In genomic region chr22:35313311-35314121, GRCh38 we compare ENCODE assay signal across 8 cellular contexts. TPM values are rescaled to one million over a fixed set of nuclear protein-coding genes. Genes with fewer than 3 reads are reported as not detected.
DNase-seq lines count a peak whose midpoint lies in the region; ATAC-seq and TF ChIP-seq lines count a peak whose summit lies in the region.

No MANE protein-coding gene starts in this region.

- TF ChIP-seq CTCF in hepatocyte (IDR thresholded peaks at IDR 0.05; ENCODE audit: poor library complexity) (no peak), transverse colon (IDR thresholded peaks at IDR 0.05) (no peak)

- DNase-seq in CD4-positive, alpha-beta memory T cell = no peak
- DNase-seq in NCI-H1105 (lab: John Stamatoyannopoulos, UW) (peak; percentile 3), hepatocyte (ENCODE audit: low spot score) (peak; percentile 44), transverse colon (no peak), NCI-H128 (lab: John Stamatoyannopoulos, UW; ENCODE audit: unreplicated experiment) (no peak)
- peak; percentile 19 for DNase-seq in activated naive CD8-positive, alpha-beta T cell treated with anti-CD3 and anti-CD28 coated beads for 36 hours

- H4K20me1 ChIP-seq in hepatocyte (ENCODE audit: insufficient read depth, poor library complexity, severe bottlenecking) = peaks cover 56% of the 10 kb centered on the region

- POLR2A ChIA-PET in CD4-positive, alpha-beta memory T cell (lab: Charles Lee; ENCODE audit: partially characterized antibody) = interaction anchor here (2.1 kb wide), 1 partner anchor 14 kb away, joined by 9 read pairs; the partner anchor contains the start of gene TOM1

- TF ChIP-seq EP300 in transverse colon (IDR thresholded peaks at IDR 0.05; ENCODE audit: low read depth) = no peak

- no peak for TF ChIP-seq POLR2A in transverse colon (IDR thresholded peaks at IDR 0.05)

- CTCF ChIA-PET in CD4-positive, alpha-beta memory T cell (lab: Charles Lee; ENCODE audit: partially characterized antibody) = interaction anchor here (1.1 to 1.8 kb wide), 2 partner anchors 10 to 14 kb away, joined by 3 to 4 read pairs; partner anchors contain the start of gene TOM1

- H3K27ac Mint-ChIP-seq in CD4-positive, alpha-beta memory T cell = peak overlapping the region in 4 of 7 donors; percentile 30 to 66 (median 46)
- no peak overlapping the region for H3K27ac Mint-ChIP-seq in activated naive CD8-positive, alpha-beta T cell treated with anti-CD3 and anti-CD28 coated beads for 36 hours

- in situ Hi-C loops in transverse colon (cut with MboI; ENCODE audit: low pct_ligation_motif_present in 1 of 4, low pct_unique_long_range_greater_than_20kb in 1 of 4, low sequenced_read_pairs in 3 of 4) = no loop called here

- H3K4me3 ChIP-seq in CD4-positive, alpha-beta memory T cell (ENCODE audit: low read length in 2 of 2) = no peak overlapping the region
- no peak overlapping the region for H3K4me3 ChIP-seq in hepatocyte
- H3K4me3 ChIP-seq in transverse colon = no peak overlapping the region

- H3K4me2 ChIP-seq in hepatocyte = peak overlapping the region; percentile 32

- H3K36me3 ChIP-seq in CD4-positive, alpha-beta memory T cell (ENCODE audit: insufficient read depth, low read length) = peaks cover 13% of the 10 kb centered on the region
- H3K36me3 ChIP-seq in hepatocyte (replicated peaks; ENCODE audit: insufficient read depth, low read depth) = no peaks in the 10 kb centered on the region
- H3K36me3 ChIP-seq in transverse colon = no peaks in the 10 kb centered on the region

- H3K27me3 ChIP-seq in CD4-positive, alpha-beta memory T cell (ENCODE audit: insufficient read depth, low read length) = no peaks in the 10 kb centered on the region
- H3K27me3 ChIP-seq in hepatocyte = no peaks in the 10 kb centered on the region
- H3K27me3 ChIP-seq in transverse colon = no peaks in the 10 kb centered on the region

- H3K27ac ChIP-seq in CD4-positive, alpha-beta memory T cell (ENCODE audit: low read depth, low read length) = no peak overlapping the region
- H3K27ac ChIP-seq in hepatocyte (peak overlapping the region; percentile 89), transverse colon (peak overlapping the region; percentile 45 to 75 (median 62))

- peak overlapping the region in 3 of 8 donors; percentile 35 to 43 (median 39) for H3K4me3 Mint-ChIP-seq in CD4-positive, alpha-beta memory T cell
- H3K4me3 Mint-ChIP-seq in activated naive CD8-positive, alpha-beta T cell treated with anti-CD3 and anti-CD28 coated beads for 36 hours = no peak overlapping the region

- no peaks in the 10 kb centered on the region for H3K27me3 Mint-ChIP-seq in CD4-positive, alpha-beta memory T cell
- H3K27me3 Mint-ChIP-seq in activated naive CD8-positive, alpha-beta T cell treated with anti-CD3 and anti-CD28 coated beads for 36 hours = no peaks in the 10 kb centered on the region

- intact Hi-C loops in CD4-positive, alpha-beta memory T cell (cut with micrococcal nuclease) = no loop called here
- intact Hi-C loops in transverse colon (cut with DNase I; ENCODE audit: low total_unique reads) = no loop called here

- H3K79me2 ChIP-seq in hepatocyte = peaks cover 72% of the 10 kb centered on the region

- no peak for ATAC-seq in GM18868 (IDR thresholded peaks at IDR 0.05; ENCODE audit: unreplicated experiment)
- ATAC-seq in GM19328 (IDR thresholded peaks at IDR 0.05; ENCODE audit: unreplicated experiment) = no peak

- peaks cover 49 to 76% (median 69%) of the 10 kb centered on the region in 4 donors for H3K4me1 Mint-ChIP-seq in CD4-positive, alpha-beta memory T cell
- H3K4me1 Mint-ChIP-seq in activated naive CD8-positive, alpha-beta T cell treated with anti-CD3 and anti-CD28 coated beads for 36 hours = peaks cover 38% of the 10 kb centered on the region

- no peaks in the 10 kb centered on the region for H3K9me3 ChIP-seq in CD4-positive, alpha-beta memory T cell (ENCODE audit: control insufficient read depth in 1 of 2, low read length in 2 of 2)
- no peaks in the 10 kb centered on the region for H3K9me3 ChIP-seq in hepatocyte (ENCODE audit: low read depth)
- H3K9me3 ChIP-seq in transverse colon = no peaks in the 10 kb centered on the region

- H3K9me2 ChIP-seq in hepatocyte (replicated peaks; ENCODE audit: insufficient read depth) = no peaks in the 10 kb centered on the region

- WGBS in hepatocyte (ENCODE audit: low lambda C conversion rate, missing lambda C conversion rate) = 75% methylated on average over 14 of the region's 14 CpGs
- WGBS in transverse colon (ENCODE audit: low coverage in 1 of 2), 2 donors = 37% methylated on average over 5 to 14 of the region's 14 CpGs

- no peaks in the 10 kb centered on the region for H3K9me3 Mint-ChIP-seq in CD4-positive, alpha-beta memory T cell
- H3K9me3 Mint-ChIP-seq in activated naive CD8-positive, alpha-beta T cell treated with anti-CD3 and anti-CD28 coated beads for 36 hours = no peaks in the 10 kb centered on the region

- H2AFZ ChIP-seq in hepatocyte = no peak overlapping the region

- peaks cover 76% of the 10 kb centered on the region for H3K4me1 ChIP-seq in CD4-positive, alpha-beta memory T cell (ENCODE audit: insufficient read depth, low read length)
- H3K4me1 ChIP-seq in hepatocyte (ENCODE audit: insufficient read depth) (peaks cover 40% of the 10 kb centered on the region), transverse colon (peaks cover 42 to 60% (median 54%) of the 10 kb centered on the region in 4 donors)

- H3K36me3 Mint-ChIP-seq in CD4-positive, alpha-beta memory T cell = peaks cover 0 to 36% of the 10 kb centered on the region in 2 donors
- H3K36me3 Mint-ChIP-seq in activated naive CD8-positive, alpha-beta T cell treated with anti-CD3 and anti-CD28 coated beads for 36 hours = no peaks in the 10 kb centered on the region

RNA-seq across cellular contexts. Expression of gene TOM1, which starts 13.8 kb away (rescaled TPM):
- total RNA-seq in CD4-positive, alpha-beta memory T cell = 10 to 100 TPM; 76.1 to 82.2 TPM
- polyA plus RNA-seq in CD4-positive, alpha-beta memory T cell = 10 to 100 TPM; 55.7 to 56.0 TPM
- total RNA-seq in activated naive CD8-positive, alpha-beta T cell treated with anti-CD3 and anti-CD28 coated beads for 36 hours = 10 to 100 TPM; 13.9 to 14.5 TPM
- 108 and 110 TPM in 2 replicates for total RNA-seq in hepatocyte
- polyA plus RNA-seq in hepatocyte = 105 and 114 TPM in 2 replicates
- 100 to 1,000 TPM in 2 of 4 donors, 10 to 100 TPM in 2; 56.3 to 183 (median 104) TPM for total RNA-seq in transverse colon

RNA-seq across cellular contexts. Expression of gene HMGXB4, which starts 56.2 kb away (rescaled TPM):
- 10 to 100 TPM; 22.1 to 25.3 TPM for total RNA-seq in CD4-positive, alpha-beta memory T cell
- 10 to 100 TPM in 1 of 2 donors, 1 to 10 TPM in 1; 8.7 to 13.0 TPM for polyA plus RNA-seq in CD4-positive, alpha-beta memory T cell
- total RNA-seq in activated naive CD8-positive, alpha-beta T cell treated with anti-CD3 and anti-CD28 coated beads for 36 hours = 10 to 100 TPM; 37.2 to 37.5 TPM
- 17.4 and 19.0 TPM in 2 replicates for total RNA-seq in hepatocyte
- 15.6 and 17.2 TPM in 2 replicates for polyA plus RNA-seq in hepatocyte
- total RNA-seq in transverse colon = 10 to 100 TPM; 14.0 to 43.4 (median 26.2) TPM

Comparison
In these comparisons a context has a peak if more than half of its experiments do, and no peak if none do; other contexts are left out.
1. DNase-seq: peak in NCI-H1105 (single experiment), activated naive CD8-positive, alpha-beta T cell treated with anti-CD3 and anti-CD28 coated beads for 36 hours (single experiment) and hepatocyte (single experiment); none in CD4-positive, alpha-beta memory T cell (0 of 5), transverse colon (single experiment) and NCI-H128 (single experiment).